In genomic region chr9:131833083-131833482, GRCh38 we compare ENCODE assay signal across 24 cellular contexts.
"Had no signal": no experiment of that assay in that cellular context is flagged by ENCODE, and none has a peak within 500 bp of the region (broad histone marks: within the 10 kb centered on the region; RNA-seq: fewer than 3 reads in every experiment).

No MANE protein-coding gene starts in this region.

- H3K4me3 Mint-ChIP-seq: activated CD4-positive, alpha-beta memory T cell treated with anti-CD3 and anti-CD28 coated beads, Interleukin-2, amount 10 ng/mL, durations not matched to agents 7 days and 5 days; activated CD4-positive, alpha-beta T cell treated with anti-CD3 and anti-CD28 coated beads, Interleukin-2, amount 10 ng/mL, durations not matched to agents 7 days and 5 days; activated T-cell treated with anti-CD3 and anti-CD28 coated beads, Interleukin-2, amount 50 U/mL, for 4 hours; activated T-helper 17 cell treated with anti-CD3 and anti-CD28 coated beads, Interleukin-2, amount 50 U/mL, for 72 hours; nephron; stimulated activated naive CD8-positive, alpha-beta T cell treated with anti-CD3 and anti-CD28 coated beads, Interleukin-15, Interleukin-2, amounts not matched to agents 100 ng/mL and 50 ng/mL, for 24 hours; T-cell had no signal

- H3K36me3 Mint-ChIP-seq: T-cell had no signal

- H3K4me1 Mint-ChIP-seq: activated T-helper 17 cell treated with anti-CD3 and anti-CD28 coated beads, Interleukin-2, amount 50 U/mL, for 72 hours had no signal

- DNase-seq: activated CD4-positive, alpha-beta memory T cell treated with anti-CD3 and anti-CD28 coated beads, Interleukin-2, amount 10 ng/mL, durations not matched to agents 7 days and 5 days; activated CD4-positive, alpha-beta T cell treated with anti-CD3 and anti-CD28 coated beads, Interleukin-2, amount 10 ng/mL, durations not matched to agents 7 days and 5 days; activated CD8-positive, alpha-beta memory T cell treated with anti-CD3 and anti-CD28 coated beads, Interleukin-2, amount 50 U/mL, for 48 hours; activated T-cell treated with anti-CD3 and anti-CD28 coated beads, Interleukin-2, amount 50 U/mL, for 4 hours; adrenal gland; aorta; body of pancreas; colonic mucosa; effector CD8-positive, alpha-beta T cell; glutamatergic neuron; left ventricle myocardium superior; right lobe of liver; stimulated activated CD4-positive, alpha-beta T cell treated with anti-CD3 and anti-CD28 coated beads, Interleukin-2, amount 100 ng/mL, for 48 hours; substantia nigra; thyroid gland; upper lobe of left lung; WERI-Rb-1 had no signal

- ATAC-seq: body of pancreas, left ventricle myocardium superior, mucosa of descending colon, right lobe of liver had no signal

- H3K27ac Mint-ChIP-seq: activated CD4-positive, alpha-beta memory T cell treated with anti-CD3 and anti-CD28 coated beads, Interleukin-2, amount 10 ng/mL, durations not matched to agents 7 days and 5 days; activated CD4-positive, alpha-beta T cell treated with anti-CD3 and anti-CD28 coated beads, Interleukin-2, amount 10 ng/mL, durations not matched to agents 7 days and 5 days; activated naive CD4-positive, alpha-beta T cell treated with anti-CD3 and anti-CD28 coated beads, Interleukin-2, amount 50 U/mL, for 72 hours; activated T-helper 17 cell treated with anti-CD3 and anti-CD28 coated beads, Interleukin-2, amount 50 U/mL, for 72 hours; progenitor cell of endocrine pancreas; stimulated activated naive CD8-positive, alpha-beta T cell treated with anti-CD3 and anti-CD28 coated beads, Interleukin-15, Interleukin-2, amounts not matched to agents 100 ng/mL and 50 ng/mL, for 24 hours had no signal

- H3K9me3 Mint-ChIP-seq: activated T-helper 17 cell treated with anti-CD3 and anti-CD28 coated beads, Interleukin-2, amount 50 U/mL, for 72 hours; stimulated activated naive CD8-positive, alpha-beta T cell treated with anti-CD3 and anti-CD28 coated beads, Interleukin-15, Interleukin-2, amounts not matched to agents 100 ng/mL and 50 ng/mL, for 24 hours had no signal
